8 cellular contexts compared by ENCODE assay signal in the genomic region with DNA sequence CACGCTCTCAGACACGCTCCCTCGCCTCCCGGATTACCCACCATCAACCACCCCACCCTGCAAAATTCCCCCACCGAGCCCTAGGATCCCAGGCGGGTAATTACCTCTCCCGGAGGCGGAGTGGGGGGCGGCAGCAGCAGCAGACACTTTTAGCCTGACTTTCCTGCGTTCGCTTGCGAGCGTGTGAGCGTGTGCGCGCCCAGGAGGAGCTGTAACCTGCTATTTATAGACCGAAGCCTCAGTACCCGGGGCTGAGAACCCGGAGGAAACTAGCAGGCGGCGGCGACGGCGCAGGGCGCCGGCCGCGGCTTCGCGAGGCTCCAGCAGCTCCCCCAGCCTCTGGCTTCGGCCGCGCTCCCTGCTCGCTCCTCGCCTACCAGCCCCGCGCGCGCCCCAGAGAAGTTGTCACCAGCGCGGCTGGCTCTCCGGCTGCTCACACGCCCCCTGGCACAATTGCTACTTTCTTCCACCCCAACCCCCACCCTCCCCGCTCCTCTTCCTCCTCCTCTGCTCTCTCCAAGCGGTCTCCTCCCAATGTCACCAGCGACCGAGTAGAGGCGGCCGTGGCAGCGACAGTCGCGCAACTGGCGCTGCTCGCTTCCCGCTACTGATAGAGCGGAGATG. TPM values are rescaled to one million over a fixed set of nuclear protein-coding genes. Genes with fewer than 3 reads are reported as not detected.
DNase-seq lines count a peak whose midpoint lies in the region; ATAC-seq and TF ChIP-seq lines count a peak whose summit lies in the region.

A gene (minus strand): TSS at position 197 of the 624 bp plus-strand sequence.

- H3K9ac ChIP-seq in adipocyte (ENCODE audit: low read length): peak within 1 kb of the TSS; percentile 71

- H3K4me3 Mint-ChIP-seq in CD4-positive, CD25-positive, alpha-beta regulatory T cell: peak within 1 kb of the TSS; percentile 70 to 92 (median 90)
- peak within 1 kb of the TSS; percentile 91 for H3K4me3 Mint-ChIP-seq in osteocyte (ENCODE audit: unreplicated experiment)

- peak within 1 kb of the TSS in 2 of 3 donors; percentile 45 to 79 for H3K27ac Mint-ChIP-seq in CD4-positive, CD25-positive, alpha-beta regulatory T cell
- H3K27ac Mint-ChIP-seq in osteocyte (ENCODE audit: unreplicated experiment): no peak within 1 kb of the TSS

- peaks cover 21% of the 10 kb centered on the region for H3K4me1 ChIP-seq in CD4-positive, CD25-positive, alpha-beta regulatory T cell (ENCODE audit: control insufficient read depth, insufficient read depth, low read length, poor library complexity, severe bottlenecking)
- no peaks in the 10 kb centered on the region for H3K4me1 ChIP-seq in adipocyte (ENCODE audit: control insufficient read depth, insufficient read depth, low read length)
- H3K4me1 ChIP-seq in uterus: no peaks in the 10 kb centered on the region

- peak; percentile 57 for ATAC-seq in CD4-positive, CD25-positive, alpha-beta regulatory T cell (ENCODE audit: low read depth in 2 of 2)

- H3K36me3 ChIP-seq in CD4-positive, CD25-positive, alpha-beta regulatory T cell (ENCODE audit: control insufficient read depth, insufficient read depth, low read length): no peaks in the 10 kb centered on the region
- H3K36me3 ChIP-seq in adipocyte (ENCODE audit: control insufficient read depth, insufficient read depth, low read length, severe bottlenecking) (no peaks in the 10 kb centered on the region), uterus (no peaks in the 10 kb centered on the region)

- peak; percentile 25 to 47 for TF ChIP-seq POLR2A in uterus (IDR thresholded peaks at IDR 0.05)

- no peaks in the 10 kb centered on the region for H3K9me3 ChIP-seq in CD4-positive, CD25-positive, alpha-beta regulatory T cell (ENCODE audit: control insufficient read depth in 2 of 2, low read length in 2 of 2)
- H3K9me3 ChIP-seq in adipocyte (ENCODE audit: control insufficient read depth, low read length) (no peaks in the 10 kb centered on the region), uterus (no peaks in the 10 kb centered on the region)

- peaks cover 14% of the 10 kb centered on the region for H3K27me3 ChIP-seq in CD4-positive, CD25-positive, alpha-beta regulatory T cell (ENCODE audit: control insufficient read depth, insufficient read depth, low read length)
- H3K27me3 ChIP-seq in adipocyte (replicated peaks; ENCODE audit: control insufficient read depth, insufficient read depth, low read length) (no peaks in the 10 kb centered on the region), uterus (no peaks in the 10 kb centered on the region)

- no peak within 1 kb of the TSS for H3K27ac ChIP-seq in CD4-positive, CD25-positive, alpha-beta regulatory T cell (ENCODE audit: insufficient read depth, low read length, poor library complexity, severe bottlenecking)
- peak within 1 kb of the TSS; percentile 65 to 82 for H3K27ac ChIP-seq in uterus

- peaks cover 0 to 26% (median 13%) of the 10 kb centered on the region in 4 donors for H3K4me1 Mint-ChIP-seq in CD4-positive, CD25-positive, alpha-beta regulatory T cell
- H3K4me1 Mint-ChIP-seq in osteocyte (ENCODE audit: unreplicated experiment): peaks cover 12% of the 10 kb centered on the region

- peaks cover 62% of the 10 kb centered on the region for H3K27me3 Mint-ChIP-seq in CD4-positive, CD25-positive, alpha-beta regulatory T cell
- H3K27me3 Mint-ChIP-seq in osteocyte (ENCODE audit: unreplicated experiment): peaks cover 52% of the 10 kb centered on the region

- intact Hi-C loops in cardiac septum (cut with DNase I): loop anchor here (5.0 to 10.0 kb wide), 2 partner anchors 719 to 1541 kb away; no protein-coding TSS in a partner anchor
- intact Hi-C loops in uterus (cut with DNase I; ENCODE audit: low total_unique reads): no loop called here

- H3K9me3 Mint-ChIP-seq in CD4-positive, CD25-positive, alpha-beta regulatory T cell: no peaks in the 10 kb centered on the region
- H3K9me3 Mint-ChIP-seq in osteocyte (ENCODE audit: unreplicated experiment): no peaks in the 10 kb centered on the region

- H3K4me3 ChIP-seq in CD4-positive, CD25-positive, alpha-beta regulatory T cell (ENCODE audit: low read depth, low read length): peak within 1 kb of the TSS; percentile 75
- H3K4me3 ChIP-seq in HFF-Myc (replicated peaks; ENCODE audit: low read depth, low read length): peak within 1 kb of the TSS; percentile 80
- H3K4me3 ChIP-seq in adipocyte (ENCODE audit: low read length): peak within 1 kb of the TSS; percentile 89
- H3K4me3 ChIP-seq in uterus: peak within 1 kb of the TSS; percentile 53 to 76

- TF ChIP-seq CTCF in HFF-Myc (IDR thresholded peaks at IDR 0.05; ENCODE audit: low read depth, low read length, missing control alignments) (no peak), osteocyte (IDR thresholded peaks at IDR 0.05) (no peak), uterus (IDR thresholded peaks at IDR 0.05) (no peak)

- no peaks in the 10 kb centered on the region for H3K36me3 Mint-ChIP-seq in CD4-positive, CD25-positive, alpha-beta regulatory T cell
- H3K36me3 Mint-ChIP-seq in osteocyte (ENCODE audit: unreplicated experiment): no peaks in the 10 kb centered on the region

- DNase-seq in CD4-positive, CD25-positive, alpha-beta regulatory T cell: peak; percentile 9 to 77 (median 48)
- DNase-seq in HFF-Myc (ENCODE audit: extremely low read depth, low read depth) (no peak), SKM-1 (lab: John Stamatoyannopoulos, UW; ENCODE audit: unreplicated experiment) (peak; percentile 28), adipocyte (ENCODE audit: low read depth) (peak; percentile 79), cardiac septum (ENCODE audit: low spot score) (peak; percentile 76), osteocyte (ENCODE audit: extremely low spot score, unreplicated experiment) (peak; percentile 85), uterus (peak; percentile 44 to 55), NK-92 (lab: John Stamatoyannopoulos, UW; ENCODE audit: unreplicated experiment) (no peak)

RNA-seq across cellular contexts. Expression of the gene that starts here (rescaled TPM):
- 89.4 TPM for total RNA-seq in CD4-positive, CD25-positive, alpha-beta regulatory T cell
- 10 to 100 TPM; 37.6 to 62.7 (median 42.6) TPM for polyA plus RNA-seq in CD4-positive, CD25-positive, alpha-beta regulatory T cell
- total RNA-seq in cardiac septum: 83.1 TPM
- 9.9 and 10.9 TPM in 2 replicates for total RNA-seq in osteocyte
- total RNA-seq in uterus: 10 to 100 TPM; 29.4 to 51.5 (median 35.3) TPM

Comparison
In these comparisons a context has a peak if more than half of its experiments do, and no peak if none do; other contexts are left out.
1. DNase-seq: peak in CD4-positive, CD25-positive, alpha-beta regulatory T cell (3 of 3), SKM-1 (single experiment), adipocyte (single experiment), cardiac septum (single experiment), osteocyte (single experiment) and uterus (2 of 2); none in HFF-Myc (single experiment) and NK-92 (single experiment).
2. Peak in every context shown above with its lines, with median percentiles within 50 percentile points of each other: H3K4me3 ChIP-seq.